20 cellular contexts compared by ENCODE assay signal in genomic region chr6:133964702-133965101, GRCh38. TPM values are rescaled to one million over a fixed set of nuclear protein-coding genes. Genes with fewer than 3 reads are reported as not detected.
DNase-seq lines count a peak whose midpoint lies in the region; ATAC-seq lines count a peak whose summit lies in the region.
"Had no signal": no experiment of that assay in that cellular context is flagged by ENCODE, and none has a peak within 500 bp of the region (broad histone marks: within the 10 kb centered on the region; RNA-seq: fewer than 3 reads in every experiment).

No MANE protein-coding gene starts in this region.

- peak overlapping the region in 4 of 7 donors; percentile 16 to 77 (median 44) for H3K27ac Mint-ChIP-seq in CD4-positive, alpha-beta memory T cell
- peak overlapping the region; percentile 26 for H3K27ac Mint-ChIP-seq in activated naive CD8-positive, alpha-beta T cell treated with anti-CD3 and anti-CD28 coated beads, Interleukin-2, amount 50 U/mL, for 24 hours
- peak overlapping the region in 7 of 10 donors; percentile 8 to 68 (median 46) for H3K27ac Mint-ChIP-seq in naive thymus-derived CD8-positive, alpha-beta T cell
- H3K27ac Mint-ChIP-seq: GM23338 had no signal

- H3K9me3 ChIP-seq in CD4-positive, alpha-beta memory T cell (ENCODE audit: control insufficient read depth in 1 of 2, low read length in 2 of 2), result no peaks in the 10 kb centered on the region
- H3K9me3 ChIP-seq in Karpas-422 (ENCODE audit: low read length), result no peaks in the 10 kb centered on the region
- H3K9me3 ChIP-seq: SJSA1 had no signal

- no peaks in the 10 kb centered on the region for H3K36me3 Mint-ChIP-seq in CD4-positive, alpha-beta memory T cell
- peaks cover under 1% of the 10 kb centered on the region for H3K36me3 Mint-ChIP-seq in activated naive CD8-positive, alpha-beta T cell treated with anti-CD3 and anti-CD28 coated beads, Interleukin-2, amount 50 U/mL, for 24 hours (ENCODE audit: low read depth)
- no peaks in the 10 kb centered on the region for H3K36me3 Mint-ChIP-seq in naive thymus-derived CD8-positive, alpha-beta T cell

- peaks cover 78% of the 10 kb centered on the region for H3K4me1 ChIP-seq in CD4-positive, alpha-beta memory T cell (ENCODE audit: insufficient read depth, low read length)
- peaks cover 38% of the 10 kb centered on the region for H3K4me1 ChIP-seq in Karpas-422 (ENCODE audit: low read length)

- peaks cover 48 to 79% (median 67%) of the 10 kb centered on the region in 4 donors for H3K4me1 Mint-ChIP-seq in CD4-positive, alpha-beta memory T cell
- peaks cover 65% of the 10 kb centered on the region for H3K4me1 Mint-ChIP-seq in activated naive CD8-positive, alpha-beta T cell treated with anti-CD3 and anti-CD28 coated beads, Interleukin-2, amount 50 U/mL, for 24 hours
- peaks cover 31 to 89% (median 70%) of the 10 kb centered on the region in 4 donors for H3K4me1 Mint-ChIP-seq in naive thymus-derived CD8-positive, alpha-beta T cell

- no peaks in the 10 kb centered on the region for H3K27me3 ChIP-seq in CD4-positive, alpha-beta memory T cell (ENCODE audit: insufficient read depth, low read length)
- H3K27me3 ChIP-seq in Karpas-422 (ENCODE audit: low read length), result no peaks in the 10 kb centered on the region
- H3K27me3 ChIP-seq: SJSA1 had no signal

- no peaks in the 10 kb centered on the region for H3K27me3 Mint-ChIP-seq in CD4-positive, alpha-beta memory T cell
- no peaks in the 10 kb centered on the region for H3K27me3 Mint-ChIP-seq in activated naive CD8-positive, alpha-beta T cell treated with anti-CD3 and anti-CD28 coated beads, Interleukin-2, amount 50 U/mL, for 24 hours
- no peaks in the 10 kb centered on the region for H3K27me3 Mint-ChIP-seq in naive thymus-derived CD8-positive, alpha-beta T cell

- POLR2A ChIA-PET in CD4-positive, alpha-beta memory T cell (lab: Charles Lee; ENCODE audit: partially characterized antibody), result interaction anchor here (0.6 to 1.0 kb wide), 2 partner anchors 10 to 12 kb away, joined by 3 read pairs; partner anchors contain the start of gene TBPL1
- POLR2A ChIA-PET in naive thymus-derived CD8-positive, alpha-beta T cell (lab: Charles Lee), result interaction anchor here (0.7 to 1.3 kb wide), 2 partner anchors 11 to 358 kb away, joined by 3 to 4 read pairs; partner anchors contain the start of gene TBPL1

- no peak overlapping the region for H3K27ac ChIP-seq in CD4-positive, alpha-beta memory T cell (ENCODE audit: low read depth, low read length)
- H3K27ac ChIP-seq in Karpas-422 (ENCODE audit: low read length), result peak overlapping the region; percentile 29; the same call in 1 of the 2 replicates
- no peak overlapping the region for H3K27ac ChIP-seq in substantia nigra (ENCODE audit: low read depth, low read length, poor library complexity, severe bottlenecking)
- H3K27ac ChIP-seq: C4-2B, SJSA1 had no signal

- no peaks in the 10 kb centered on the region for H3K9me2 ChIP-seq in Karpas-422 (replicated peaks; ENCODE audit: insufficient read depth, low read length)

- no peaks in the 10 kb centered on the region for H3K9me3 Mint-ChIP-seq in CD4-positive, alpha-beta memory T cell
- no peaks in the 10 kb centered on the region for H3K9me3 Mint-ChIP-seq in activated naive CD8-positive, alpha-beta T cell treated with anti-CD3 and anti-CD28 coated beads, Interleukin-2, amount 50 U/mL, for 24 hours
- H3K9me3 Mint-ChIP-seq in naive thymus-derived CD8-positive, alpha-beta T cell, result no peaks in the 10 kb centered on the region
- H3K9me3 Mint-ChIP-seq: GM23338 had no signal

- peaks cover 100% of the 10 kb centered on the region for H3K79me2 ChIP-seq in Karpas-422 (ENCODE audit: low read length)

- peak overlapping the region in 1 of 8 donors; percentile 13 for H3K4me3 Mint-ChIP-seq in CD4-positive, alpha-beta memory T cell
- no peak overlapping the region for H3K4me3 Mint-ChIP-seq in activated naive CD8-positive, alpha-beta T cell treated with anti-CD3 and anti-CD28 coated beads, Interleukin-2, amount 50 U/mL, for 24 hours
- peak overlapping the region in 2 of 10 donors; percentile 4 to 7 for H3K4me3 Mint-ChIP-seq in naive thymus-derived CD8-positive, alpha-beta T cell
- H3K4me3 Mint-ChIP-seq: GM23338 had no signal

- no peaks in the 10 kb centered on the region for H3K36me3 ChIP-seq in CD4-positive, alpha-beta memory T cell (ENCODE audit: insufficient read depth, low read length)
- no peaks in the 10 kb centered on the region for H3K36me3 ChIP-seq in Karpas-422 (ENCODE audit: insufficient read depth, low read length)

- H3K4me2 ChIP-seq in Karpas-422 (ENCODE audit: low read depth, low read length, poor library complexity, severe bottlenecking), result peak overlapping the region; percentile 51
- H3K4me2 ChIP-seq: GM23338 had no signal

- no peak overlapping the region for H3K4me3 ChIP-seq in CD4-positive, alpha-beta memory T cell (ENCODE audit: low read length in 2 of 2)
- no peak overlapping the region for H3K4me3 ChIP-seq in Karpas-422 (ENCODE audit: low read length)
- H3K4me3 ChIP-seq: GM23338, SJSA1 had no signal

- no peak for DNase-seq in CD4-positive, alpha-beta memory T cell
- DNase-seq in Karpas-422, result no peak
- DNase-seq in activated naive CD8-positive, alpha-beta T cell treated with anti-CD3 and anti-CD28 coated beads, Interleukin-2, amount 50 U/mL, for 24 hours, result no peak
- no peak for DNase-seq in naive thymus-derived CD8-positive, alpha-beta T cell
- DNase-seq in effector CD8-positive, alpha-beta T cell (lab: John Stamatoyannopoulos, UW), result no peak
- DNase-seq in activated gamma-delta T cell treated with Interleukin-2 at 50 U/mL for 16 hours, result no peak
- DNase-seq in substantia nigra (lab: John Stamatoyannopoulos, UW), result no peak
- DNase-seq: ACHN, COR-L47, KG1, NCI-H1048, NCI-H1436, NCI-H1930, NCI-H345, NCI-H524 treated with DMSO at 0.1 percent for 48 hours, SW 1271 had no signal

- CTCF ChIA-PET in CD4-positive, alpha-beta memory T cell (lab: Charles Lee; ENCODE audit: partially characterized antibody), result interaction anchor here (1.2 to 4.2 kb wide), 5 partner anchors 9 to 99 kb away, joined by 3 to 25 read pairs (median 13); partner anchors contain the start of gene TBPL1

- H3K9ac ChIP-seq in Karpas-422 (ENCODE audit: low read length), result no peak overlapping the region

- no peak overlapping the region for H2AFZ ChIP-seq in Karpas-422 (ENCODE audit: low read length)
- H2AFZ ChIP-seq: GM23338 had no signal

- intact Hi-C loops in CD4-positive, alpha-beta memory T cell (cut with micrococcal nuclease), result no loop called here

- no peak for ATAC-seq in activated naive CD8-positive, alpha-beta T cell treated with anti-CD3 and anti-CD28 coated beads, Interleukin-2, amount 50 U/mL, for 24 hours
- ATAC-seq in naive thymus-derived CD8-positive, alpha-beta T cell, result no peak
- ATAC-seq: GM23338, Panc1 had no signal

- peaks cover 42% of the 10 kb centered on the region for H4K20me1 ChIP-seq in Karpas-422 (ENCODE audit: insufficient read depth, low read depth, low read length)

RNA-seq across cellular contexts. Expression of gene TBPL1, which starts 11.7 kb away (rescaled TPM):
- total RNA-seq in CD4-positive, alpha-beta memory T cell, result 10 to 100 TPM; 34.8 to 39.2 TPM
- polyA plus RNA-seq in CD4-positive, alpha-beta memory T cell, result 10 to 100 TPM; 55.1 to 77.2 TPM
- 45.6 and 161 TPM in 2 replicates for total RNA-seq in Karpas-422 (2014; rRNA removed; shearing (Covaris generic); ENCODE audit: low replicate concordance)
- 10 to 100 TPM; 40.8 to 42.0 TPM for total RNA-seq in naive thymus-derived CD8-positive, alpha-beta T cell
- polyA plus RNA-seq in naive thymus-derived CD8-positive, alpha-beta T cell, result 10 to 100 TPM; 41.4 to 55.7 (median 48.0) TPM
